ENCODE assay signal across 1 cellular context in genomic region chr6:35031611-35032529, GRCh38.
A peak's percentile ranks its signal among the peaks of the same experiment; 100 is the strongest.
TF ChIP-seq lines count a peak whose summit lies in the region.

No MANE protein-coding gene starts in this region.

TF ChIP-seq in HepG2, 621 proteins besides CTCF, POLR2A, EP300 and RAD21 (continued from another document and continues in another):
- TF ChIP-seq ZNF781 (CRISPR knock-in tag; IDR thresholded peaks at IDR 0.05; ENCODE audit: borderline replicate concordance, not compliant biosample characterization) (no peak), POGK (CRISPR knock-in tag; conservative IDR thresholded peaks at IDR 0.05) (no peak), REPIN1 (CRISPR knock-in tag; IDR thresholded peaks at IDR 0.05; ENCODE audit: borderline replicate concordance, low read depth) (no peak), ZBTB37 (CRISPR knock-in tag; IDR thresholded peaks at IDR 0.05) (no peak), EED (CRISPR knock-in tag; IDR thresholded peaks at IDR 0.05) (no peak), ONECUT2 (CRISPR knock-in tag; IDR thresholded peaks at IDR 0.05) (no peak), SNAPC4 (CRISPR knock-in tag; IDR thresholded peaks at IDR 0.05) (no peak), RXRB (CRISPR knock-in tag; IDR thresholded peaks at IDR 0.05; ENCODE audit: borderline replicate concordance) (peak; percentile 54; the same call in 1 of the 2 replicates), ZNF557 (CRISPR knock-in tag; IDR thresholded peaks at IDR 0.05) (no peak), PTBP1 (IDR thresholded peaks at IDR 0.05; ENCODE audit: low read depth, low read length, poor library complexity, severe bottlenecking) (no peak), ZNF335 (CRISPR knock-in tag; IDR thresholded peaks at IDR 0.05) (no peak), PCBP2 (optimal IDR thresholded peaks at IDR 0.05; ENCODE audit: low read depth, low read length, poor library complexity, severe bottlenecking) (no peak), CBFB (CRISPR knock-in tag; IDR thresholded peaks at IDR 0.05) (no peak), NFIC (IDR thresholded peaks at IDR 0.05; ENCODE audit: low read length) (no peak), IRF1 (CRISPR knock-in tag; IDR thresholded peaks at IDR 0.05; ENCODE audit: low read depth) (no peak), CREM (IDR thresholded peaks at IDR 0.05) (no peak), CREM (CRISPR knock-in tag; IDR thresholded peaks at IDR 0.05) (no peak), SP5 (CRISPR knock-in tag; IDR thresholded peaks at IDR 0.05; ENCODE audit: borderline replicate concordance, low read depth) (no peak), ZNF143 (CRISPR knock-in tag; IDR thresholded peaks at IDR 0.05) (no peak), MXD4 (CRISPR knock-in tag; IDR thresholded peaks at IDR 0.05) (no peak), KLF6 (CRISPR knock-in tag; IDR thresholded peaks at IDR 0.05) (no peak), ZBTB21 (CRISPR knock-in tag; IDR thresholded peaks at IDR 0.05) (no peak), IKZF4 (CRISPR knock-in tag; IDR thresholded peaks at IDR 0.05; ENCODE audit: borderline replicate concordance, low read depth, not compliant biosample characterization) (no peak), MYNN (CRISPR knock-in tag; IDR thresholded peaks at IDR 0.05; ENCODE audit: low read depth) (no peak), ZNF432 (CRISPR knock-in tag; IDR thresholded peaks at IDR 0.05; ENCODE audit: borderline replicate concordance) (no peak), ZNF263 (CRISPR knock-in tag; IDR thresholded peaks at IDR 0.05) (no peak), DR1 (CRISPR knock-in tag; IDR thresholded peaks at IDR 0.05) (no peak), FOXK1 (CRISPR knock-in tag; IDR thresholded peaks at IDR 0.05; ENCODE audit: borderline replicate concordance, low read depth) (no peak), MTERF4 (CRISPR knock-in tag; IDR thresholded peaks at IDR 0.05) (no peak), DPF2 (CRISPR knock-in tag; IDR thresholded peaks at IDR 0.05; ENCODE audit: borderline replicate concordance, low read depth) (0 out of 2 replicates have a peak, but pooled peaks have one; percentile 64), ZNF251 (CRISPR knock-in tag; IDR thresholded peaks at IDR 0.05) (no peak), ZNF354B (CRISPR knock-in tag; IDR thresholded peaks at IDR 0.05) (no peak), ZNF18 (CRISPR knock-in tag; IDR thresholded peaks at IDR 0.05; ENCODE audit: insufficient replicate concordance) (no peak), ZNF430 (CRISPR knock-in tag; IDR thresholded peaks at IDR 0.05) (no peak), DBP (CRISPR knock-in tag; IDR thresholded peaks at IDR 0.05; ENCODE audit: not compliant biosample characterization) (no peak), ZXDC (CRISPR knock-in tag; IDR thresholded peaks at IDR 0.05) (no peak), ZGPAT (CRISPR knock-in tag; IDR thresholded peaks at IDR 0.05) (no peak), HDAC2 (CRISPR knock-in tag; IDR thresholded peaks at IDR 0.05) (peak; percentile 63; the same call in 1 of the 2 replicates), TBP (CRISPR knock-in tag; IDR thresholded peaks at IDR 0.05) (no peak), SKIL (CRISPR knock-in tag; IDR thresholded peaks at IDR 0.05; ENCODE audit: borderline replicate concordance) (no peak), TBL1XR1 (IDR thresholded peaks at IDR 0.05; ENCODE audit: borderline replicate concordance, low read length, partially characterized antibody) (no peak), PBX2 (CRISPR knock-in tag; IDR thresholded peaks at IDR 0.05) (no peak), ZNF501 (CRISPR knock-in tag; IDR thresholded peaks at IDR 0.05) (0 out of 2 replicates have a peak, but pooled peaks have one; percentile 30)
